ENCODE assay signal across 8 cellular contexts in the genomic region with DNA sequence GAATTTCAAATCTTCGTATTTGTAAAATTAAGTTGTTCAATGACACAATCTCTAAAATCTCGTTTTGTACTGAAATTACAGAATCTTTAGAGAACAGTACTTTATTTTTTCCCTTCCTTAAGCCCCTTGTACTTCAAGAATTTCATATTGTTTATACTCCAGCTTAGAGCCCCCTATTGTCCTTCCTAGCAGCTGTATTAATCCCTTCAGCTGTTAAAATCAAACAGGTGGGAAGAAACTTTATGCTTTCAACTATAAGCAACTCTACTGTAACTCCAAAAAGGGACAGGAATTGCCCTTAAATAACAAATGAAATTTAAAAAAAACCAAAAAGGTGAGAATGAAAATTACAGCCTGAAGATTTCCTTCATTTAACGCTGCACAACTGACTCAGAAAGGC. TPM values are rescaled to one million over a fixed set of nuclear protein-coding genes. Genes with fewer than 3 reads are reported as not detected.
DNase-seq lines count a peak whose midpoint lies in the region; ATAC-seq and TF ChIP-seq lines count a peak whose summit lies in the region.

No MANE protein-coding gene starts in this region.

- POLR2A ChIA-PET in T-cell (lab: Charles Lee): interaction anchor here (0.6 to 0.8 kb wide), 3 partner anchors 11 to 80 kb away, joined by 3 read pairs; partner anchors contain the start of gene PTGES3 (in 1 of the 2)

- H3K9me3 Mint-ChIP-seq in T-cell: no peaks in the 10 kb centered on the region

- CTCF ChIA-PET in T-cell (lab: Charles Lee): interaction anchor here (0.6 to 1.9 kb wide), 2 partner anchors 87 to 401 kb away, joined by 3 to 6 read pairs; no protein-coding TSS in a partner anchor

- no peak for TF ChIP-seq CTCF in GM12875 (IDR thresholded peaks at IDR 0.05; ENCODE audit: borderline replicate concordance, insufficient read depth, low read depth, low read length)
- TF ChIP-seq CTCF in fibroblast of the aortic adventitia (IDR thresholded peaks at IDR 0.05; ENCODE audit: insufficient read depth, low read length): no peak

- H3K27me3 Mint-ChIP-seq in T-cell: no peaks in the 10 kb centered on the region

- H3K4me1 Mint-ChIP-seq in T-cell: peaks cover 66 to 77% (median 71%) of the 10 kb centered on the region in 3 donors

- no peak for ATAC-seq in T-cell (replicated peaks in 1 of 4)
- ATAC-seq in HG02678 (IDR thresholded peaks at IDR 0.05; ENCODE audit: unreplicated experiment): no peak
- ATAC-seq in HG02588 (IDR thresholded peaks at IDR 0.05; ENCODE audit: unreplicated experiment): no peak

- DNase-seq in T-cell (no peak), fibroblast of the aortic adventitia (ENCODE audit: low read depth) (no peak), skeletal muscle cell (ENCODE audit: low read depth) (no peak), NCI-H2227 treated with DMSO at 0.1 percent for 48 hours (lab: John Stamatoyannopoulos, UW) (no peak), NCI-H510A treated with DMSO at 0.1 percent for 48 hours (lab: John Stamatoyannopoulos, UW) (no peak)

- peak overlapping the region; percentile 90 to 97 for H3K27ac Mint-ChIP-seq in T-cell

- H3K4me3 ChIP-seq in GM12875 (ENCODE audit: low read depth, low read length) (peak overlapping the region; percentile 99), fibroblast of the aortic adventitia (ENCODE audit: low read depth, low read length) (peak overlapping the region; percentile 100), skeletal muscle cell (ENCODE audit: low read depth, low read length) (peak overlapping the region; percentile 100)

- peaks cover 38% of the 10 kb centered on the region for H3K36me3 Mint-ChIP-seq in T-cell

- H3K4me3 Mint-ChIP-seq in T-cell: peak overlapping the region; percentile 96 to 99 (median 98)

RNA-seq across cellular contexts. Expression of gene NACA, which starts 1.7 kb away (rescaled TPM):
- total RNA-seq in T-cell (1,000 to 10,000 TPM; 1,098 to 1,258 (median 1,167) TPM), fibroblast of the aortic adventitia (ENCODE audit: low replicate concordance) (960 and 1,713 TPM in 2 replicates)

RNA-seq across cellular contexts. Expression of gene PRIM1, which starts 28.8 kb away (rescaled TPM):
- total RNA-seq in T-cell (10 to 100 TPM; 17.3 to 25.2 (median 22.2) TPM), fibroblast of the aortic adventitia (ENCODE audit: low replicate concordance) (4.3 and 38.0 TPM in 2 replicates)

RNA-seq across cellular contexts. Expression of gene PTGES3, which starts 35.3 kb away (rescaled TPM):
- total RNA-seq in T-cell: 100 to 1,000 TPM; 121 to 155 (median 145) TPM
- total RNA-seq in fibroblast of the aortic adventitia (ENCODE audit: low replicate concordance): 51.7 and 129 TPM in 2 replicates

RNA-seq across cellular contexts. Expression of gene HSD17B6, which starts 39.8 kb away (rescaled TPM):
- 1 to 10 TPM in 3 of 5 donors, under 1 TPM in 2; 0.40 to 1.8 (median 1.1) TPM for total RNA-seq in T-cell
- total RNA-seq in fibroblast of the aortic adventitia (ENCODE audit: low replicate concordance): 0.72 and 2.0 TPM in 2 replicates
